In genomic region chr1:100874433-100874832, GRCh38 we compare ENCODE assay signal across 20 cellular contexts.
"Had no signal": no experiment of that assay in that cellular context is flagged by ENCODE, and none has a peak within 500 bp of the region (broad histone marks: within the 10 kb centered on the region; RNA-seq: fewer than 3 reads in every experiment).

No MANE protein-coding gene starts in this region.

- H3K27me3 ChIP-seq: MG63 had no signal

- DNase-seq: Karpas-422, Kasumi-1, MG63, MM.1S, MV-4-11, NCI-H1048, NCI-H1092, NCI-H1417 treated with DMSO at 0.1 percent for 48 hours, NCI-H1694, NCI-H1694 treated with DMSO at 0.1 percent for 48 hours, NCI-H187, NCI-H2081 treated with DMSO at 0.1 percent for 48 hours, NCI-H2107, NCI-H2171, NCI-H2227 treated with DMSO at 0.1 percent for 48 hours, NCI-H226, NCI-H446, NCI-H446 treated with DMSO at 0.1 percent for 48 hours, NCI-H524, NCI-H524 treated with DMSO at 0.1 percent for 48 hours had no signal

- H3K4me3 ChIP-seq: MG63 had no signal

- H3K9me3 ChIP-seq: MG63 had no signal

- H3K36me3 ChIP-seq: MG63 had no signal
